Comparison of ENCODE assay signal across 8 cellular contexts in genomic region chr2:173962036-173962435, GRCh38. TPM values are rescaled to one million over a fixed set of nuclear protein-coding genes. Genes with fewer than 3 reads are reported as not detected.
DNase-seq lines count a peak whose midpoint lies in the region; ATAC-seq, FAIRE-seq and TF ChIP-seq lines count a peak whose summit lies in the region.
"Had no signal": no experiment of that assay in that cellular context is flagged by ENCODE, and none has a peak within 500 bp of the region (broad histone marks: within the 10 kb centered on the region; RNA-seq: fewer than 3 reads in every experiment).

No MANE protein-coding gene starts in this region.

- no peak overlapping the region for H4K8ac ChIP-seq in H1 (ENCODE audit: extremely low read depth, insufficient read depth, low read length)

- CTCF ChIA-PET in H1 (lab: Charles Lee; ENCODE audit: partially characterized antibody) = interaction anchor here (0.6 to 1.1 kb wide), 3 partner anchors 8 to 380 kb away, joined by 3 to 7 read pairs (median 3); no protein-coding TSS in a partner anchor

- H2BK20ac ChIP-seq in H1 (ENCODE audit: low read length) = no peak overlapping the region

- H3K56ac ChIP-seq in H1 (replicated peaks; ENCODE audit: insufficient read length, low read depth, low read length) = no peak overlapping the region

- H3K23me2 ChIP-seq in H1 (ENCODE audit: low read depth, low read length) = no peaks in the 10 kb centered on the region

- H3K27me3 ChIP-seq in H1 (replicated peaks in 1 of 4; ENCODE audit: control insufficient read depth in 3 of 4, extremely low read depth in 1 of 4, insufficient read depth in 3 of 4, low read length in 3 of 4) (no peaks in the 10 kb centered on the region), rectal smooth muscle tissue (ENCODE audit: control insufficient read depth, insufficient read depth, low read length) (no peaks in the 10 kb centered on the region)

- H4K5ac ChIP-seq in H1 (ENCODE audit: insufficient read length, low read depth, low read length) = no peak overlapping the region

- POLR2A ChIA-PET in H1 (lab: Charles Lee; ENCODE audit: partially characterized antibody) = interaction anchor here (0.6 kb wide), 1 partner anchor 845 kb away, joined by 4 read pairs; no protein-coding TSS in a partner anchor

- TF ChIP-seq RAD21 in H1 (IDR thresholded peaks at IDR 0.05 in 1 of 2, conservative IDR thresholded peaks at IDR 0.05 in 1 of 2; ENCODE audit: low read depth in 2 of 2, low read length in 2 of 2) = no peak

- H3K27ac ChIP-seq in H1 (ENCODE audit: low read depth, low read length) = no peak overlapping the region
- H3K27ac ChIP-seq in rectal smooth muscle tissue (ENCODE audit: low read depth, low read length) = no peak overlapping the region

- H3K23ac ChIP-seq in H1 (ENCODE audit: insufficient read length) = no peak overlapping the region

- H3K9ac ChIP-seq in H1 (replicated peaks in 1 of 4; ENCODE audit: extremely low read depth in 1 of 4, low read depth in 3 of 4, low read length in 3 of 4) (no peak overlapping the region; a peak in 1 of 7 replicates), rectal smooth muscle tissue (ENCODE audit: low read length) (no peak overlapping the region)

- H2BK120ac ChIP-seq in H1 (replicated peaks; ENCODE audit: low read depth, low read length) = no peak overlapping the region

- H3K18ac ChIP-seq in H1 (ENCODE audit: extremely low read depth, low read length) = no peak overlapping the region

- H3K4me1 ChIP-seq in H1 (replicated peaks in 1 of 4; ENCODE audit: control insufficient read depth in 3 of 4, insufficient read depth in 4 of 4, low read length in 3 of 4) = peaks cover 0 to 6% (median 1%) of the 10 kb centered on the region in 4 experiments; a peak in 1 of 7 replicates
- peaks cover 22% of the 10 kb centered on the region for H3K4me1 ChIP-seq in rectal smooth muscle tissue (ENCODE audit: control insufficient read depth, insufficient read depth, low read length)

- no peak for TF ChIP-seq EP300 in H1 (IDR thresholded peaks at IDR 0.05; ENCODE audit: borderline replicate concordance in 1 of 2, low read depth in 2 of 2, low read length in 2 of 2)

- no peak overlapping the region for H2AFZ ChIP-seq in H1 (ENCODE audit: low read length)

- no peak for TF ChIP-seq CTCF in H1 (IDR thresholded peaks at IDR 0.05; ENCODE audit: control extremely low read depth in 1 of 3, insufficient read depth in 1 of 3, low read depth in 1 of 3, low read length in 3 of 3)

- no peak overlapping the region for H2BK12ac ChIP-seq in H1 (ENCODE audit: low read depth, low read length)

- peaks cover 31 to 69% of the 10 kb centered on the region in 2 experiments for H3K79me2 ChIP-seq in H1 (ENCODE audit: control insufficient read depth in 1 of 2, insufficient read depth in 2 of 2, low read length in 2 of 2)

- H3K4me2 ChIP-seq in H1 (ENCODE audit: insufficient read depth in 1 of 2, low read depth in 2 of 2, low read length in 2 of 2) = peak overlapping the region; percentile 49 to 67

- no peak overlapping the region for H2AK5ac ChIP-seq in H1 (ENCODE audit: low read depth, low read length)

- H3K9me3 ChIP-seq in H1 (ENCODE audit: insufficient read depth in 2 of 2, low read depth in 1 of 2, low read length in 1 of 2) = no peaks in the 10 kb centered on the region

- DNase-seq in GM19239 (ENCODE audit: insufficient read length, low spot score) (no peak), NOMO-1 treated with DMSO at 0.1 percent for 48 hours (lab: John Stamatoyannopoulos, UW; ENCODE audit: unreplicated experiment) (peak; percentile 18), H1 (ENCODE audit: low read depth in 1 of 2, low spot score in 2 of 2) (no peak), AML-193 (lab: John Stamatoyannopoulos, UW) (no peak)
- DNase-seq: SHP77 had no signal

- ATAC-seq in HG02884 (IDR thresholded peaks at IDR 0.05; ENCODE audit: unreplicated experiment) = no peak
- no peak for ATAC-seq in GM18517 (IDR thresholded peaks at IDR 0.05; ENCODE audit: unreplicated experiment)

- H4K91ac ChIP-seq in H1 (replicated peaks; ENCODE audit: insufficient read length, low read length) = no peak overlapping the region

- H3K36me3 ChIP-seq in H1 (ENCODE audit: control insufficient read depth in 2 of 4, insufficient read depth in 4 of 4, low read length in 3 of 4) (peaks cover 0 to 5% (median 2%) of the 10 kb centered on the region in 4 experiments; a peak in 3 of 8 replicates), rectal smooth muscle tissue (ENCODE audit: control insufficient read depth, insufficient read depth, low read length) (no peaks in the 10 kb centered on the region)

- WGBS in H1 (ENCODE audit: extremely low coverage in 1 of 2, insufficient coverage in 1 of 2, insufficient read length in 1 of 2, insufficient replicate concordance in 2 of 2, low coverage in 1 of 2, low lambda C conversion rate in 2 of 2, missing lambda C conversion rate in 1 of 2), 2 experiments = 93% methylated on average over 1 of the region's 1 CpG; no CpG with 5 or more reads in 1 of the 2 experiments

- no peaks in the 10 kb centered on the region; the same call in 1 of the 2 replicates for H3K79me1 ChIP-seq in H1 (ENCODE audit: low read depth, low read length)

- no peak for TF ChIP-seq POLR2A in H1 (IDR thresholded peaks at IDR 0.05; ENCODE audit: control extremely low read depth in 1 of 2, low read depth in 2 of 2, low read length in 2 of 2)

- no peak overlapping the region for H3K14ac ChIP-seq in H1 (ENCODE audit: insufficient read length)

- no peak overlapping the region for H3K4ac ChIP-seq in H1 (replicated peaks; ENCODE audit: insufficient read length, low read depth, low read length)

- H2BK15ac ChIP-seq in H1 (ENCODE audit: low read length) = no peak overlapping the region

- peaks cover 3 to 5% of the 10 kb centered on the region in 2 experiments for H4K20me1 ChIP-seq in H1 (replicated peaks in 1 of 2; ENCODE audit: control insufficient read depth in 1 of 2, insufficient read depth in 2 of 2, low read length in 2 of 2)

- H3K4me3 ChIP-seq in H1 (ENCODE audit: extremely low read depth in 1 of 4, insufficient read depth in 2 of 4, low read depth in 3 of 4, low read length in 4 of 4) (peak overlapping the region; percentile 7 to 99 (median 86); a peak in 5 of 8 replicates), rectal smooth muscle tissue (ENCODE audit: low read length) (peak overlapping the region; percentile 59)

- no peak overlapping the region for H2BK5ac ChIP-seq in H1 (ENCODE audit: low read depth, low read length)

- peak; percentile 75 for FAIRE-seq in GM19239 (lab: Jason Lieb, UNC)
- FAIRE-seq in H1 (lab: Jason Lieb, UNC) = no peak

TF ChIP-seq in H1, 55 proteins besides CTCF, POLR2A, EP300 and RAD21:
- TF ChIP-seq SIN3A (conservative IDR thresholded peaks at IDR 0.05 in 1 of 2, IDR thresholded peaks at IDR 0.05 in 1 of 2; ENCODE audit: low read depth in 1 of 2, low read length in 2 of 2) = no peak
- no peak for TF ChIP-seq HDAC6 (IDR thresholded peaks at IDR 0.05; ENCODE audit: low read depth, low read length)

RNA-seq across cellular contexts. Expression of gene SP3, which starts 3.1 kb away (rescaled TPM):
- total RNA-seq in H1 (2021; fragmentation: NEBNext Ultra II Directional; extraction: Animal tissue kit (Norgen Biotek cat#: 25700)) = 85.1 and 92.1 TPM in 2 replicates
- polyA plus RNA-seq in H1 (2011; rRNA removed) = 20.2 and 31.0 TPM in 2 replicates
- 29.7 TPM for polyA plus RNA-seq in H1 (2011; cell fraction: cytosol; rRNA removed)
- polyA plus RNA-seq in H1 (2011; cell fraction: nucleus; rRNA removed) = 35.4 TPM
- polyA plus RNA-seq in H1 (2012, experiment 1 of 2) = 31.0 to 46.1 TPM (median 39.0 TPM) in 4 replicates
- polyA plus RNA-seq in H1 (2012, experiment 2 of 2) = 2.5 TPM
- polyA plus RNA-seq in H1 (2013, experiment 1 of 2) = 28.3 TPM
- polyA plus RNA-seq in H1 (2013, experiment 2 of 2) = 28.7 TPM
- polyA minus RNA-seq in H1 (2011; rRNA and poly(A)+ RNA removed) = 119 and 166 TPM in 2 replicates
- 54.6 TPM for polyA minus RNA-seq in H1 (2011; cell fraction: cytosol; rRNA and poly(A)+ RNA removed)
- polyA minus RNA-seq in H1 (2011; cell fraction: nucleus; rRNA and poly(A)+ RNA removed) = 158 TPM
